In genomic region chr20:324177-325042, GRCh38 we compare ENCODE assay signal across 8 cellular contexts. TPM values are rescaled to one million over a fixed set of nuclear protein-coding genes. Genes with fewer than 3 reads are reported as not detected.
DNase-seq lines count a peak whose midpoint lies in the region; ATAC-seq and TF ChIP-seq lines count a peak whose summit lies in the region.

No MANE protein-coding gene starts in this region.

- intact Hi-C loops in CD8-positive, alpha-beta T cell (cut with DNase I, micrococcal nuclease): loop anchor here (1.0 to 10.0 kb wide), 5 partner anchors 14 to 520 kb away; partner anchors contain the start of genes C20orf96 (in 2 of the 2), ZCCHC3 (in 2 of the 2) and CSNK2A1 (in 1 of the 2)

- H3K27me3 Mint-ChIP-seq in CD8-positive, alpha-beta T cell (ENCODE audit: low read depth): no peaks in the 10 kb centered on the region
- peaks cover 2% of the 10 kb centered on the region for H3K27me3 Mint-ChIP-seq in activated CD4-positive, alpha-beta memory T cell treated with anti-CD3 and anti-CD28 coated beads, Interleukin-2, amount 10 ng/mL, durations not matched to agents 7 days and 5 days

- H3K27me3 ChIP-seq in CD8-positive, alpha-beta T cell (ENCODE audit: insufficient read depth, low read length): no peaks in the 10 kb centered on the region
- no peaks in the 10 kb centered on the region for H3K27me3 ChIP-seq in ectodermal cell (ENCODE audit: control insufficient read depth, insufficient read depth, low read length, poor library complexity, severe bottlenecking)

- no peaks in the 10 kb centered on the region for H3K9me3 Mint-ChIP-seq in CD8-positive, alpha-beta T cell
- no peaks in the 10 kb centered on the region for H3K9me3 Mint-ChIP-seq in activated CD4-positive, alpha-beta memory T cell treated with anti-CD3 and anti-CD28 coated beads, Interleukin-2, amount 10 ng/mL, durations not matched to agents 7 days and 5 days

- peak overlapping the region; percentile 62 for H3K27ac ChIP-seq in CD8-positive, alpha-beta T cell (ENCODE audit: low read depth, low read length)
- peak overlapping the region; percentile 89 for H3K27ac ChIP-seq in ectodermal cell (ENCODE audit: insufficient read depth, low read depth, low read length, poor library complexity, severe bottlenecking)

- no peaks in the 10 kb centered on the region for H3K36me3 Mint-ChIP-seq in CD8-positive, alpha-beta T cell
- no peaks in the 10 kb centered on the region for H3K36me3 Mint-ChIP-seq in activated CD4-positive, alpha-beta memory T cell treated with anti-CD3 and anti-CD28 coated beads, Interleukin-2, amount 10 ng/mL, durations not matched to agents 7 days and 5 days (ENCODE audit: low read depth)

- TF ChIP-seq CTCF in CD8-positive, alpha-beta T cell (IDR thresholded peaks at IDR 0.05): peak; percentile 43

- DNase-seq in CD8-positive, alpha-beta T cell: peak; percentile 74 to 93 (median 89)
- peak; percentile 85 for DNase-seq in NCI-H748 treated with DMSO at 0.1 percent for 48 hours (lab: John Stamatoyannopoulos, UW)
- peak; percentile 88 for DNase-seq in activated CD4-positive, alpha-beta memory T cell treated with anti-CD3 and anti-CD28 coated beads, Interleukin-2, amount 10 ng/mL, durations not matched to agents 7 days and 5 days
- peak; percentile 85 to 87 for DNase-seq in lung microvascular endothelial cell (ENCODE audit: low read depth in 2 of 2)
- DNase-seq in stimulated activated CD4-positive, alpha-beta T cell treated with anti-CD3 and anti-CD28 coated beads, TNF-alpha, amount 100 ng/mL, for 4 hours (ENCODE audit: low read depth in 3 of 3): peak; percentile 81 to 92 (median 90)

- CTCF ChIA-PET in CD8-positive, alpha-beta T cell (lab: Charles Lee): interaction anchor here (0.7 to 3.6 kb wide), 9 partner anchors 13 to 58 kb away, joined by 3 to 37 read pairs (median 4); no protein-coding TSS in a partner anchor
- CTCF ChIA-PET in activated CD4-positive, alpha-beta memory T cell treated with anti-CD3 and anti-CD28 coated beads, Interleukin-2, amount 10 ng/mL, durations not matched to agents 7 days and 5 days (lab: Charles Lee): interaction anchor here (0.6 to 2.3 kb wide), 7 partner anchors 12 to 321 kb away, joined by 3 to 14 read pairs (median 4); partner anchors contain the start of gene TBC1D20

- H3K4me3 Mint-ChIP-seq in CD8-positive, alpha-beta T cell: peak overlapping the region; percentile 89
- peak overlapping the region; percentile 87 for H3K4me3 Mint-ChIP-seq in activated CD4-positive, alpha-beta memory T cell treated with anti-CD3 and anti-CD28 coated beads, Interleukin-2, amount 10 ng/mL, durations not matched to agents 7 days and 5 days

- peaks cover 35% of the 10 kb centered on the region for H3K4me1 Mint-ChIP-seq in CD8-positive, alpha-beta T cell (ENCODE audit: low read depth)
- H3K4me1 Mint-ChIP-seq in activated CD4-positive, alpha-beta memory T cell treated with anti-CD3 and anti-CD28 coated beads, Interleukin-2, amount 10 ng/mL, durations not matched to agents 7 days and 5 days: peaks cover 27% of the 10 kb centered on the region

- H3K9me3 ChIP-seq in CD8-positive, alpha-beta T cell (ENCODE audit: low read length): no peaks in the 10 kb centered on the region
- H3K9me3 ChIP-seq in ectodermal cell (ENCODE audit: control insufficient read depth, low read length): no peaks in the 10 kb centered on the region

- H3K4me1 ChIP-seq in CD8-positive, alpha-beta T cell (ENCODE audit: insufficient read depth, low read length): peaks cover 23% of the 10 kb centered on the region
- peaks cover 18% of the 10 kb centered on the region for H3K4me1 ChIP-seq in ectodermal cell (ENCODE audit: control insufficient read depth, insufficient read depth, low read length)

- WGBS in ectodermal cell, 2 experiments: 0% methylated on average over 62 to 64 of the region's 68 CpGs

- no peaks in the 10 kb centered on the region for H3K36me3 ChIP-seq in CD8-positive, alpha-beta T cell (ENCODE audit: insufficient read depth, low read length)
- peaks cover 15% of the 10 kb centered on the region for H3K36me3 ChIP-seq in ectodermal cell (ENCODE audit: control insufficient read depth, insufficient read depth, low read length)

- peak; percentile 54 for ATAC-seq in CD8-positive, alpha-beta T cell
- peak; percentile 57 for ATAC-seq in GM19397 (IDR thresholded peaks at IDR 0.05; ENCODE audit: unreplicated experiment)
- ATAC-seq in HG03565 (IDR thresholded peaks at IDR 0.05; ENCODE audit: unreplicated experiment): peak; percentile 45

- peak overlapping the region; percentile 97 for H3K4me3 ChIP-seq in CD8-positive, alpha-beta T cell (ENCODE audit: low read depth, low read length)
- peak overlapping the region; percentile 85 for H3K4me3 ChIP-seq in ectodermal cell (ENCODE audit: insufficient read depth, low read depth, low read length)

- H3K27ac Mint-ChIP-seq in CD8-positive, alpha-beta T cell: peak overlapping the region; percentile 88
- peak overlapping the region; percentile 81 for H3K27ac Mint-ChIP-seq in activated CD4-positive, alpha-beta memory T cell treated with anti-CD3 and anti-CD28 coated beads, Interleukin-2, amount 10 ng/mL, durations not matched to agents 7 days and 5 days

- POLR2A ChIA-PET in CD8-positive, alpha-beta T cell (lab: Charles Lee): interaction anchor here (0.6 to 5.2 kb wide), 4 partner anchors 12 to 26 kb away, joined by 3 to 44 read pairs (median 4); partner anchors contain the start of gene ZCCHC3
- POLR2A ChIA-PET in activated CD4-positive, alpha-beta memory T cell treated with anti-CD3 and anti-CD28 coated beads, Interleukin-2, amount 10 ng/mL, durations not matched to agents 7 days and 5 days (lab: Charles Lee): interaction anchor here (0.5 to 7.2 kb wide), 6 partner anchors 14 to 219 kb away, joined by 3 to 95 read pairs (median 4); partner anchors contain the start of genes CSNK2A1, NRSN2 and ZCCHC3

RNA-seq across cellular contexts. Expression of gene SOX12, which starts 0.9 kb away (rescaled TPM):
- total RNA-seq in CD8-positive, alpha-beta T cell: 10 to 100 TPM; 10.3 to 11.1 TPM
- 1 to 10 TPM; 2.9 to 3.2 TPM for total RNA-seq in activated CD4-positive, alpha-beta memory T cell treated with anti-CD3 and anti-CD28 coated beads, Interleukin-2, amount 10 ng/mL, durations not matched to agents 7 days and 5 days
- 79.2 TPM for polyA plus RNA-seq in ectodermal cell (2013, experiment 1 of 4)
- polyA plus RNA-seq in ectodermal cell (2013, experiment 2 of 4): 77.5 TPM
- 64.5 TPM for polyA plus RNA-seq in ectodermal cell (2013, experiment 3 of 4)
- polyA plus RNA-seq in ectodermal cell (2013, experiment 4 of 4): 74.6 TPM
- 2.2 and 2.8 TPM in 2 replicates for total RNA-seq in lung microvascular endothelial cell

RNA-seq across cellular contexts. Expression of gene NRSN2, which starts 22.5 kb away (rescaled TPM):
- 1 to 10 TPM; 1.3 to 1.4 TPM for total RNA-seq in CD8-positive, alpha-beta T cell
- 1 to 10 TPM; 1.8 to 2.7 TPM for total RNA-seq in activated CD4-positive, alpha-beta memory T cell treated with anti-CD3 and anti-CD28 coated beads, Interleukin-2, amount 10 ng/mL, durations not matched to agents 7 days and 5 days
- polyA plus RNA-seq in ectodermal cell (2013, experiment 1 of 4): 37.0 TPM
- polyA plus RNA-seq in ectodermal cell (2013, experiment 2 of 4): 44.2 TPM
- 32.4 TPM for polyA plus RNA-seq in ectodermal cell (2013, experiment 3 of 4)
- 33.0 TPM for polyA plus RNA-seq in ectodermal cell (2013, experiment 4 of 4)
- total RNA-seq in lung microvascular endothelial cell: 9.7 and 9.8 TPM in 2 replicates

RNA-seq across cellular contexts. Expression of gene ZCCHC3, which starts 27.0 kb away (rescaled TPM):
- 10 to 100 TPM; 21.8 to 22.0 TPM for total RNA-seq in CD8-positive, alpha-beta T cell
- 10 to 100 TPM; 23.5 to 23.9 TPM for total RNA-seq in activated CD4-positive, alpha-beta memory T cell treated with anti-CD3 and anti-CD28 coated beads, Interleukin-2, amount 10 ng/mL, durations not matched to agents 7 days and 5 days
- 54.6 TPM for polyA plus RNA-seq in ectodermal cell (2013, experiment 1 of 4)
- 50.3 TPM for polyA plus RNA-seq in ectodermal cell (2013, experiment 2 of 4)
- polyA plus RNA-seq in ectodermal cell (2013, experiment 3 of 4): 42.8 TPM
- polyA plus RNA-seq in ectodermal cell (2013, experiment 4 of 4): 44.4 TPM
- 12.9 and 19.0 TPM in 2 replicates for total RNA-seq in lung microvascular endothelial cell

RNA-seq across cellular contexts. Expression of gene C20orf96, which starts 33.9 kb away (rescaled TPM):
- 1 to 10 TPM; 1.9 to 2.6 TPM for total RNA-seq in CD8-positive, alpha-beta T cell
- total RNA-seq in activated CD4-positive, alpha-beta memory T cell treated with anti-CD3 and anti-CD28 coated beads, Interleukin-2, amount 10 ng/mL, durations not matched to agents 7 days and 5 days: 1 to 10 TPM; 5.9 to 6.0 TPM
- polyA plus RNA-seq in ectodermal cell (2013, experiment 1 of 4): 38.8 TPM
- 35.9 TPM for polyA plus RNA-seq in ectodermal cell (2013, experiment 2 of 4)
- 36.1 TPM for polyA plus RNA-seq in ectodermal cell (2013, experiment 3 of 4)
- polyA plus RNA-seq in ectodermal cell (2013, experiment 4 of 4): 38.7 TPM
- total RNA-seq in lung microvascular endothelial cell: 1.4 and 2.4 TPM in 2 replicates

RNA-seq across cellular contexts. Expression of gene TRIB3, which starts 56.1 kb away (rescaled TPM):
- total RNA-seq in CD8-positive, alpha-beta T cell: 1 to 10 TPM; 2.5 to 2.7 TPM
- total RNA-seq in activated CD4-positive, alpha-beta memory T cell treated with anti-CD3 and anti-CD28 coated beads, Interleukin-2, amount 10 ng/mL, durations not matched to agents 7 days and 5 days: 10 to 100 TPM; 28.3 to 28.9 TPM
- 2.6 TPM for polyA plus RNA-seq in ectodermal cell (2013, experiment 1 of 4)
- polyA plus RNA-seq in ectodermal cell (2013, experiment 2 of 4): 4.1 TPM
- polyA plus RNA-seq in ectodermal cell (2013, experiment 3 of 4): 2.5 TPM
- polyA plus RNA-seq in ectodermal cell (2013, experiment 4 of 4): 3.3 TPM
- 26.6 and 36.1 TPM in 2 replicates for total RNA-seq in lung microvascular endothelial cell

Comparison
In these comparisons a context has a peak if more than half of its experiments do, and no peak if none do; other contexts are left out.
1. Peak in every context shown above with its lines: DNase-seq, ATAC-seq, H3K4me3 ChIP-seq and H3K27ac ChIP-seq.